ENCODE assay signal across 8 cellular contexts in genomic region chr1:230066466-230067404, GRCh38. TPM values are rescaled to one million over a fixed set of nuclear protein-coding genes. Genes with fewer than 3 reads are reported as not detected.
A peak's percentile ranks its signal among the peaks of the same experiment; 100 is the strongest.
DNase-seq lines count a peak whose midpoint lies in the region; ATAC-seq and TF ChIP-seq lines count a peak whose summit lies in the region.

TSS of gene GALNT2 (plus strand) at chr1:230067238. CDS start at chr1:230067281, 43 bp downstream.

- DNase-seq in NCI-H748 treated with DMSO at 0.1 percent for 48 hours (lab: John Stamatoyannopoulos, UW): peak; percentile 72
- peak; percentile 84 for DNase-seq in activated CD4-positive, alpha-beta T cell treated with anti-CD3 and anti-CD28 coated beads, Interleukin-2, amount 50 U/mL, for 1 hour
- peak; percentile 75 for DNase-seq in dedifferentiated amniotic fluid mesenchymal stem cell (ENCODE audit: extremely low spot score)
- DNase-seq in left lobe of liver (ENCODE audit: low spot score): peak; percentile 96
- DNase-seq in stimulated activated CD4-positive, alpha-beta T cell treated with anti-CD3 and anti-CD28 coated beads, Interleukin-2, amount 100 ng/mL, for 24 hours: peak; percentile 87 to 88

- H3K27ac ChIP-seq in C4-2B: peak within 1 kb of the TSS; percentile 82

- ATAC-seq in GM19372 (IDR thresholded peaks at IDR 0.05; ENCODE audit: low read depth, unreplicated experiment): peak; percentile 85
- peak; percentile 78 for ATAC-seq in HG03520 (IDR thresholded peaks at IDR 0.05; ENCODE audit: unreplicated experiment)
- peak; percentile 85 for ATAC-seq in left lobe of liver

- TF ChIP-seq CTCF in C4-2B (conservative IDR thresholded peaks at IDR 0.05): peak; percentile 8

RNA-seq across cellular contexts. Expression of gene GALNT2, which starts in this region (rescaled TPM):
- 83.7 TPM for total RNA-seq in left lobe of liver

Comparison
In these comparisons a context has a peak if more than half of its experiments do, and no peak if none do; other contexts are left out.
1. Peak in every context shown above with its lines: DNase-seq, ATAC-seq and H3K27ac ChIP-seq.